ENCODE assay signal across 11 cellular contexts in genomic region chr14:63295991-63296630, GRCh38. TPM values are rescaled to one million over a fixed set of nuclear protein-coding genes. Genes with fewer than 3 reads are reported as not detected.
DNase-seq lines count a peak whose midpoint lies in the region; ATAC-seq and TF ChIP-seq lines count a peak whose summit lies in the region.
"Had no signal": no experiment of that assay in that cellular context is flagged by ENCODE, and none has a peak within 500 bp of the region (broad histone marks: within the 10 kb centered on the region; RNA-seq: fewer than 3 reads in every experiment).

No MANE protein-coding gene starts in this region.

- no peak overlapping the region for H4K8ac ChIP-seq in neuronal stem cell (ENCODE audit: low read depth, low read length)

- H3K4me2 ChIP-seq in neuronal stem cell (ENCODE audit: insufficient read depth, low read length, poor library complexity, severe bottlenecking): no peak overlapping the region

- peaks cover under 1 to 4% of the 10 kb centered on the region in 2 donors for H3K4me1 ChIP-seq in neuronal stem cell (ENCODE audit: control insufficient read depth in 2 of 2, insufficient read depth in 1 of 2, low read depth in 1 of 2, low read length in 2 of 2)

- H3K4me3 ChIP-seq in neuronal stem cell (ENCODE audit: low read length in 2 of 2): no peak overlapping the region

- no peaks in the 10 kb centered on the region for H3K36me3 ChIP-seq in neuronal stem cell (replicated peaks in 1 of 2; ENCODE audit: control insufficient read depth in 2 of 2, insufficient read depth in 2 of 2, low read length in 2 of 2)

- H2AFZ ChIP-seq in neuronal stem cell (ENCODE audit: low read length): no peak overlapping the region

- H3K14ac ChIP-seq in neuronal stem cell (ENCODE audit: low read length): no peak overlapping the region

- no peak for DNase-seq in stimulated activated naive CD8-positive, alpha-beta T cell treated with anti-CD3 and anti-CD28 coated beads, Interleukin-15, amount 100 ng/mL, for 72 hours
- peak; percentile 48 for DNase-seq in activated CD4-positive, alpha-beta memory T cell treated with anti-CD3 and anti-CD28 coated beads for 36 hours
- DNase-seq in inferior parietal cortex (ENCODE audit: extremely low spot score): peak; percentile 35
- DNase-seq in epidermal melanocyte (ENCODE audit: insufficient read length, low spot score): no peak
- no peak for DNase-seq in neuronal stem cell (ENCODE audit: low spot score)
- DNase-seq in AG08396 (ENCODE audit: low spot score): no peak
- DNase-seq in endothelial cell (ENCODE audit: low spot score): no peak
- DNase-seq: amniotic stem cell, NCI-H2029 had no signal

- peaks cover 31% of the 10 kb centered on the region for H3K27me3 Mint-ChIP-seq in stimulated activated naive CD8-positive, alpha-beta T cell treated with anti-CD3 and anti-CD28 coated beads, Interleukin-15, Interleukin-2, amounts not matched to agents 100 ng/mL and 50 ng/mL, for 24 hours
- peaks cover 20% of the 10 kb centered on the region for H3K27me3 Mint-ChIP-seq in stimulated activated naive CD8-positive, alpha-beta T cell treated with anti-CD3 and anti-CD28 coated beads, Interleukin-15, amount 100 ng/mL, for 72 hours
- H3K27me3 Mint-ChIP-seq in activated CD4-positive, alpha-beta memory T cell treated with anti-CD3 and anti-CD28 coated beads for 36 hours: peaks cover 16% of the 10 kb centered on the region
- H3K27me3 Mint-ChIP-seq in endothelial cell (ENCODE audit: unreplicated experiment): peaks cover 12% of the 10 kb centered on the region

- H2BK5ac ChIP-seq in neuronal stem cell (ENCODE audit: low read length): no peak overlapping the region

- H3K4me1 Mint-ChIP-seq in stimulated activated naive CD8-positive, alpha-beta T cell treated with anti-CD3 and anti-CD28 coated beads, Interleukin-15, Interleukin-2, amounts not matched to agents 100 ng/mL and 50 ng/mL, for 24 hours (ENCODE audit: low read depth): peaks cover 12% of the 10 kb centered on the region
- H3K4me1 Mint-ChIP-seq in stimulated activated naive CD8-positive, alpha-beta T cell treated with anti-CD3 and anti-CD28 coated beads, Interleukin-15, amount 100 ng/mL, for 72 hours: peaks cover 9% of the 10 kb centered on the region
- H3K4me1 Mint-ChIP-seq in activated CD4-positive, alpha-beta memory T cell treated with anti-CD3 and anti-CD28 coated beads for 36 hours (ENCODE audit: low read depth): peaks cover 13% of the 10 kb centered on the region
- peaks cover 27% of the 10 kb centered on the region for H3K4me1 Mint-ChIP-seq in endothelial cell (ENCODE audit: unreplicated experiment)

- POLR2A ChIA-PET in activated CD4-positive, alpha-beta memory T cell treated with anti-CD3 and anti-CD28 coated beads for 36 hours (lab: Charles Lee): interaction anchor here (0.7 kb wide), 1 partner anchor 573 kb away, joined by 5 read pairs; no protein-coding TSS in a partner anchor

- no peak overlapping the region for H3K23ac ChIP-seq in neuronal stem cell (ENCODE audit: low read depth, low read length, poor library complexity)

- H3K27ac Mint-ChIP-seq in stimulated activated naive CD8-positive, alpha-beta T cell treated with anti-CD3 and anti-CD28 coated beads, Interleukin-15, Interleukin-2, amounts not matched to agents 100 ng/mL and 50 ng/mL, for 24 hours: peak overlapping the region; percentile 32
- no peak overlapping the region for H3K27ac Mint-ChIP-seq in stimulated activated naive CD8-positive, alpha-beta T cell treated with anti-CD3 and anti-CD28 coated beads, Interleukin-15, amount 100 ng/mL, for 72 hours
- H3K27ac Mint-ChIP-seq in activated CD4-positive, alpha-beta memory T cell treated with anti-CD3 and anti-CD28 coated beads for 36 hours: no peak overlapping the region
- no peak overlapping the region for H3K27ac Mint-ChIP-seq in endothelial cell (ENCODE audit: unreplicated experiment)

- no peaks in the 10 kb centered on the region for H3K36me3 Mint-ChIP-seq in stimulated activated naive CD8-positive, alpha-beta T cell treated with anti-CD3 and anti-CD28 coated beads, Interleukin-15, Interleukin-2, amounts not matched to agents 100 ng/mL and 50 ng/mL, for 24 hours (ENCODE audit: low read depth)
- no peaks in the 10 kb centered on the region for H3K36me3 Mint-ChIP-seq in activated CD4-positive, alpha-beta memory T cell treated with anti-CD3 and anti-CD28 coated beads for 36 hours
- H3K36me3 Mint-ChIP-seq in endothelial cell (ENCODE audit: low read depth, unreplicated experiment): peaks cover 35% of the 10 kb centered on the region

- no peak overlapping the region for H2BK12ac ChIP-seq in neuronal stem cell (ENCODE audit: low read length)

- no peak overlapping the region for H3K4ac ChIP-seq in neuronal stem cell (ENCODE audit: low read length)

- no peak overlapping the region for H4K91ac ChIP-seq in neuronal stem cell (ENCODE audit: low read depth, low read length, poor library complexity)

- H2AK5ac ChIP-seq in neuronal stem cell (ENCODE audit: low read depth, low read length): no peak overlapping the region

- CTCF ChIA-PET in activated CD4-positive, alpha-beta memory T cell treated with anti-CD3 and anti-CD28 coated beads for 36 hours (lab: Charles Lee): interaction anchor here (0.7 to 1.2 kb wide), 2 partner anchors 12 to 246 kb away, joined by 3 read pairs; no protein-coding TSS in a partner anchor

- no peak overlapping the region for H3K18ac ChIP-seq in neuronal stem cell (ENCODE audit: low read length)

- no peak overlapping the region for H3K4me3 Mint-ChIP-seq in stimulated activated naive CD8-positive, alpha-beta T cell treated with anti-CD3 and anti-CD28 coated beads, Interleukin-15, Interleukin-2, amounts not matched to agents 100 ng/mL and 50 ng/mL, for 24 hours
- H3K4me3 Mint-ChIP-seq in stimulated activated naive CD8-positive, alpha-beta T cell treated with anti-CD3 and anti-CD28 coated beads, Interleukin-15, amount 100 ng/mL, for 72 hours: no peak overlapping the region
- no peak overlapping the region for H3K4me3 Mint-ChIP-seq in activated CD4-positive, alpha-beta memory T cell treated with anti-CD3 and anti-CD28 coated beads for 36 hours
- H3K4me3 Mint-ChIP-seq in endothelial cell (ENCODE audit: unreplicated experiment): no peak overlapping the region

- TF ChIP-seq CTCF in endothelial cell (IDR thresholded peaks at IDR 0.05; ENCODE audit: unreplicated experiment): no peak

- H3K79me1 ChIP-seq in neuronal stem cell (ENCODE audit: low read depth, low read length): no peaks in the 10 kb centered on the region

- H2BK120ac ChIP-seq in neuronal stem cell (ENCODE audit: low read depth, low read length): no peak overlapping the region

- no peak overlapping the region for H2BK15ac ChIP-seq in neuronal stem cell (ENCODE audit: low read length)

- no peak overlapping the region for H3K27ac ChIP-seq in neuronal stem cell (replicated peaks; ENCODE audit: low read length)

- WGBS in neuronal stem cell (ENCODE audit: extremely low coverage in 2 of 2, insufficient read length in 2 of 2, insufficient replicate concordance in 1 of 2), 2 donors: no CpG with 5 or more reads among the region's 7 CpGs

- intact Hi-C loops in activated CD4-positive, alpha-beta memory T cell treated with anti-CD3 and anti-CD28 coated beads for 36 hours (cut with micrococcal nuclease): loop anchor here (1.0 to 10.0 kb wide), 2 partner anchors 13 to 1531 kb away; partner anchors contain the start of gene SNAPC1

- H3K9me3 ChIP-seq in neuronal stem cell (replicated peaks in 1 of 2; ENCODE audit: control insufficient read depth in 2 of 2, insufficient read depth in 1 of 2, low read depth in 1 of 2, low read length in 2 of 2): no peaks in the 10 kb centered on the region

- no peak overlapping the region for H3K9ac ChIP-seq in neuronal stem cell (ENCODE audit: low read depth, low read length, poor library complexity)

- ATAC-seq in stimulated activated naive CD8-positive, alpha-beta T cell treated with anti-CD3 and anti-CD28 coated beads, Interleukin-15, amount 100 ng/mL, for 72 hours: no peak

- H3K27me3 ChIP-seq in neuronal stem cell (ENCODE audit: control insufficient read depth in 3 of 3, insufficient read depth in 3 of 3, low read depth in 1 of 3, low read length in 3 of 3): no peaks in the 10 kb centered on the region

- H3K9me3 Mint-ChIP-seq in stimulated activated naive CD8-positive, alpha-beta T cell treated with anti-CD3 and anti-CD28 coated beads, Interleukin-15, Interleukin-2, amounts not matched to agents 100 ng/mL and 50 ng/mL, for 24 hours: no peaks in the 10 kb centered on the region
- no peaks in the 10 kb centered on the region for H3K9me3 Mint-ChIP-seq in stimulated activated naive CD8-positive, alpha-beta T cell treated with anti-CD3 and anti-CD28 coated beads, Interleukin-15, amount 100 ng/mL, for 72 hours
- no peaks in the 10 kb centered on the region for H3K9me3 Mint-ChIP-seq in activated CD4-positive, alpha-beta memory T cell treated with anti-CD3 and anti-CD28 coated beads for 36 hours
- no peaks in the 10 kb centered on the region for H3K9me3 Mint-ChIP-seq in endothelial cell (ENCODE audit: unreplicated experiment)

RNA-seq across cellular contexts. Expression of gene GPHB5, which starts 22.6 kb away (rescaled TPM):
- total RNA-seq in activated CD4-positive, alpha-beta memory T cell treated with anti-CD3 and anti-CD28 coated beads for 36 hours: not detected
- polyA plus RNA-seq in neuronal stem cell (2013, experiment 1 of 2): not detected
- not detected for polyA plus RNA-seq in neuronal stem cell (2013, experiment 2 of 2)
- not detected for total RNA-seq in endothelial cell (ENCODE audit: unreplicated experiment)
- polyA plus RNA-seq: BJ had no signal

Comparison
In these comparisons a context has a peak if more than half of its experiments do, and no peak if none do; other contexts are left out.
1. DNase-seq: peak in activated CD4-positive, alpha-beta memory T cell treated with anti-CD3 and anti-CD28 coated beads for 36 hours (single experiment) and inferior parietal cortex (single experiment); none in stimulated activated naive CD8-positive, alpha-beta T cell treated with anti-CD3 and anti-CD28 coated beads, Interleukin-15, amount 100 ng/mL, for 72 hours (0 of 2), epidermal melanocyte (single experiment), neuronal stem cell (single experiment), AG08396 (single experiment) and endothelial cell (single experiment).